In the genomic region with DNA sequence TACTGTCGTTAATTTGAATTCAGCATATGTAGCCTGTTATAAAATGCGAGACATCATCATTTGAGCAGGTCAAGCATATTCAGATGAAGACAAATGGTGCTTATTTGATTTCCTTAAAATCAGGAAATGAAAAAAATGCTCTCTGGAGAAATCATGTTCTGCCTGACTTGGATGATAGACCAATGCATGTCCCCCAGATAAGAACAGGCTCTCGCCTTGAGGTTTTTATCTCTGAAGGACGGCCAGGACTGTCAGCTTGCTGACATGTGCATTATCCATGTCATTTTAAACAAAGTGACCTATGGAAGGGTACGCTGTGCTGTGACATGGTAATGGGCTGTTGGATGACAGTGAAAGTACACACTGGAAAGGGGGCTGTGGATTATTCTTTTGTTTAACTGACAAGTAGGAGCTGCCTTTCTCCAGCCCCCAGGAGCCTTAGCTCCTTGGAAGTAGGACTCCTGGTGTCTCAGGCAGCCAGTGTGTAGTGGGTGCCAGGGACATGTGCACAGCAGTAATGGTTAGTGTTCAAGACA, we compare ENCODE assay signal across 15 cellular contexts.
DNase-seq lines count a peak whose midpoint lies in the region; ATAC-seq and TF ChIP-seq lines count a peak whose summit lies in the region.
"Had no signal": no experiment of that assay in that cellular context is flagged by ENCODE, and none has a peak within 500 bp of the region (broad histone marks: within the 10 kb centered on the region; RNA-seq: fewer than 3 reads in every experiment).

No MANE protein-coding gene starts in this region.

- 83% methylated on average over 5 of the region's 5 CpGs for WGBS in SK-N-SH (ENCODE audit: low lambda C conversion rate)
- 94% methylated on average over 5 of the region's 5 CpGs for WGBS in mammary epithelial cell (ENCODE audit: low coverage, missing lambda C conversion rate)

- CTCF ChIA-PET in SK-N-SH (lab: Yijun Ruan, JAX): interaction anchor here (1.3 kb wide), 1 partner anchor 68 kb away, joined by 3 read pairs; no protein-coding TSS in a partner anchor
- CTCF ChIA-PET in mammary epithelial cell (lab: Charles Lee; ENCODE audit: low non-redundant PET): no interaction called here

- intact Hi-C loops in mammary epithelial cell (cut with micrococcal nuclease): no loop called here

- H3K4me2 ChIP-seq in SK-N-SH (no peak overlapping the region), neural cell (ENCODE audit: low read length) (no peak overlapping the region), mammary epithelial cell (ENCODE audit: insufficient read depth, low read depth, low read length) (no peak overlapping the region)

- no peak for TF ChIP-seq CTCF in SK-N-SH (IDR thresholded peaks at IDR 0.05)
- TF ChIP-seq CTCF in neural cell (IDR thresholded peaks at IDR 0.05; ENCODE audit: poor library complexity, severe bottlenecking): no peak
- no peak for TF ChIP-seq CTCF in mammary epithelial cell (conservative IDR thresholded peaks at IDR 0.05 in 1 of 2, IDR thresholded peaks at IDR 0.05 in 1 of 2; ENCODE audit: extremely low read depth in 1 of 2, insufficient read depth in 1 of 2, low read depth in 1 of 2, low read length in 2 of 2)

- in situ Hi-C loops in mammary epithelial cell (cut with MboI; ENCODE audit: low sequenced_read_pairs in 2 of 2): no loop called here

- BruUV-seq in mammary epithelial cell (replicated peaks; lab: Mats Ljungman, UMichigan): no TSS peak

- H3K4me1 ChIP-seq in SK-N-SH (ENCODE audit: control insufficient read depth in 1 of 2, insufficient read depth in 2 of 2, low read depth in 1 of 2, low read length in 1 of 2) (peaks cover 0 to 26% of the 10 kb centered on the region in 2 experiments; a peak in 2 of 4 replicates), mammary epithelial cell (ENCODE audit: insufficient read depth, low read length) (no peaks in the 10 kb centered on the region)

- H4K20me1 ChIP-seq in SK-N-SH (ENCODE audit: insufficient read depth) (no peaks in the 10 kb centered on the region), neural cell (ENCODE audit: insufficient read depth) (no peaks in the 10 kb centered on the region), mammary epithelial cell (ENCODE audit: insufficient read depth, low read length) (no peaks in the 10 kb centered on the region)

- dilution Hi-C loops in mammary epithelial cell (cut with HindIII; ENCODE audit: low sequenced_read_pairs): no loop called here

- H3K9ac ChIP-seq in SK-N-SH (no peak overlapping the region), neural cell (ENCODE audit: low read length) (peak overlapping the region; percentile 32), mammary epithelial cell (ENCODE audit: insufficient read depth, low read length) (no peak overlapping the region)

- H3K9me3 ChIP-seq in SK-N-SH (no peaks in the 10 kb centered on the region), neural cell (ENCODE audit: low read length) (no peaks in the 10 kb centered on the region), mammary epithelial cell (replicated peaks; ENCODE audit: insufficient read depth, low read length) (no peaks in the 10 kb centered on the region)
- H3K9me3 ChIP-seq: Caco-2 had no signal

- H3K79me2 ChIP-seq in SK-N-SH (ENCODE audit: insufficient read depth) (no peaks in the 10 kb centered on the region), neural cell (replicated peaks; ENCODE audit: insufficient read depth, low read length) (no peaks in the 10 kb centered on the region), mammary epithelial cell (ENCODE audit: insufficient read depth, low read length) (no peaks in the 10 kb centered on the region)

- H3F3A ChIP-seq in SK-N-SH (replicated peaks; ENCODE audit: insufficient read depth): no peaks in the 10 kb centered on the region
- H3F3A ChIP-seq in neural cell (ENCODE audit: insufficient read depth, low read length, poor library complexity, severe bottlenecking): peaks cover 3% of the 10 kb centered on the region

- H3K4me3 ChIP-seq in SK-N-SH (ENCODE audit: low read depth in 2 of 2, low read length in 1 of 2): no peak overlapping the region
- peak overlapping the region; percentile 30 for H3K4me3 ChIP-seq in neural cell (ENCODE audit: low read length)
- H3K4me3 ChIP-seq in mammary epithelial cell (replicated peaks in 1 of 3; ENCODE audit: insufficient read depth in 1 of 3, low read depth in 2 of 3, low read length in 3 of 3): no peak overlapping the region

- no peaks in the 10 kb centered on the region for H3K27me3 ChIP-seq in SK-N-SH (ENCODE audit: insufficient read depth)
- no peaks in the 10 kb centered on the region for H3K27me3 ChIP-seq in neural cell (ENCODE audit: insufficient read depth, low read depth, low read length)
- peaks cover 3% of the 10 kb centered on the region for H3K27me3 ChIP-seq in mammary epithelial cell (ENCODE audit: insufficient read depth, low read length)

- no peak for ATAC-seq in SK-N-SH treated with all-trans-retinoic acid at 6 μM for 48 hours
- ATAC-seq in HG02759 (IDR thresholded peaks at IDR 0.05; ENCODE audit: unreplicated experiment): no peak
- ATAC-seq in HG02571 (IDR thresholded peaks at IDR 0.05; ENCODE audit: unreplicated experiment): no peak
- ATAC-seq: HCT116 had no signal

- peak overlapping the region in 1 of 2 experiments; percentile 58; a peak in 1 of 4 replicates for H3K27ac ChIP-seq in SK-N-SH (ENCODE audit: low read depth in 2 of 2, low read length in 1 of 2)
- peak overlapping the region; percentile 51 for H3K27ac ChIP-seq in neural cell (ENCODE audit: low read length)
- H3K27ac ChIP-seq in mammary epithelial cell (ENCODE audit: insufficient read depth, low read depth, low read length): no peak overlapping the region
- H3K27ac ChIP-seq: C4-2B had no signal

- POLR2A ChIA-PET in SK-N-SH (lab: Yijun Ruan, JAX): no interaction called here

- H3K36me3 ChIP-seq in SK-N-SH (replicated peaks in 1 of 2; ENCODE audit: control insufficient read depth in 1 of 2, insufficient read depth in 2 of 2, low read length in 1 of 2): no peaks in the 10 kb centered on the region
- no peaks in the 10 kb centered on the region for H3K36me3 ChIP-seq in neural cell (ENCODE audit: insufficient read depth, low read length)
- no peaks in the 10 kb centered on the region for H3K36me3 ChIP-seq in mammary epithelial cell (ENCODE audit: insufficient read depth, low read length)

- H2AFZ ChIP-seq in SK-N-SH (ENCODE audit: low read depth) (no peak overlapping the region), neural cell (ENCODE audit: low read depth, low read length) (no peak overlapping the region), mammary epithelial cell (ENCODE audit: low read depth, low read length) (no peak overlapping the region)

- no peaks in the 10 kb centered on the region for H3K9me2 ChIP-seq in SK-N-SH
- H3K9me2 ChIP-seq in neural cell (ENCODE audit: insufficient read depth, low read length): no peaks in the 10 kb centered on the region

- DNase-seq in SK-N-SH (peak; percentile 54), SK-N-DZ (ENCODE audit: low spot score) (peak; percentile 46), mammary epithelial cell (no peak)
- DNase-seq: 8988T; Caco-2; CD4-positive, alpha-beta T cell; GOT3; H7; HFFc6 had no signal

- TF ChIP-seq RAD21 in SK-N-SH (IDR thresholded peaks at IDR 0.05; ENCODE audit: low read length) (no peak), neural cell (conservative IDR thresholded peaks at IDR 0.05) (peak; percentile 15)

- peak in 1 of 2 experiments; percentile 46; a peak in 1 of 4 replicates for TF ChIP-seq EP300 in SK-N-SH (IDR thresholded peaks at IDR 0.05; ENCODE audit: borderline replicate concordance in 1 of 2, low read depth in 1 of 2, low read length in 1 of 2)
- TF ChIP-seq EP300 in neural cell (conservative IDR thresholded peaks at IDR 0.05; ENCODE audit: poor library complexity, severe bottlenecking): peak; percentile 98

TF ChIP-seq in SK-N-SH, 30 proteins besides CTCF, POLR2A, EP300 and RAD21:
- TF ChIP-seq FOXJ3 (CRISPR knock-in tag; IDR thresholded peaks at IDR 0.05) (peak; percentile 52), YY1 (IDR thresholded peaks at IDR 0.05; ENCODE audit: low read depth) (no peak), GATA2 (CRISPR knock-in tag; IDR thresholded peaks at IDR 0.05) (peak; percentile 77)

TF ChIP-seq in SK-N-SH treated with all-trans-retinoic acid at 6 μM for 48 hours, 23 proteins besides CTCF, POLR2A, EP300 and RAD21 (continues in another document):
- TF ChIP-seq ARNTL (CRISPR knock-in tag; IDR thresholded peaks at IDR 0.05; ENCODE audit: borderline replicate concordance, low read depth) (no peak), ZFP3 (CRISPR knock-in tag; IDR thresholded peaks at IDR 0.05) (no peak), TOX (CRISPR knock-in tag; IDR thresholded peaks at IDR 0.05; ENCODE audit: borderline replicate concordance) (no peak)
- TF ChIP-seq, protein P1, sequence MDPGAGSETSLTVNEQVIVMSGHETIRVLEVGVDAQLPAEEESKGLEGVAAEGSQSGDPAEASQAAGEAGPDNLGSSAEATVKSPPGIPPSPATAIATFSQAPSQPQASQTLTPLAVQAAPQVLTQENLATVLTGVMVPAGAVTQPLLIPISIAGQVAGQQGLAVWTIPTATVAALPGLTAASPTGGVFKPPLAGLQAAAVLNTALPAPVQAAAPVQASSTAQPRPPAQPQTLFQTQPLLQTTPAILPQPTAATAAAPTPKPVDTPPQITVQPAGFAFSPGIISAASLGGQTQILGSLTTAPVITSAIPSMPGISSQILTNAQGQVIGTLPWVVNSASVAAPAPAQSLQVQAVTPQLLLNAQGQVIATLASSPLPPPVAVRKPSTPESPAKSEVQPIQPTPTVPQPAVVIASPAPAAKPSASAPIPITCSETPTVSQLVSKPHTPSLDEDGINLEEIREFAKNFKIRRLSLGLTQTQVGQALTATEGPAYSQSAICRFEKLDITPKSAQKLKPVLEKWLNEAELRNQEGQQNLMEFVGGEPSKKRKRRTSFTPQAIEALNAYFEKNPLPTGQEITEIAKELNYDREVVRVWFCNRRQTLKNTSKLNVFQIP (CRISPR knock-in tag; IDR thresholded peaks at IDR 0.05; ENCODE audit: borderline replicate concordance, low read depth): no peak

TF ChIP-seq in neural cell, 6 proteins besides CTCF, POLR2A, EP300 and RAD21 (continues in another document):
- TF ChIP-seq TAF1 (IDR thresholded peaks at IDR 0.05; ENCODE audit: low read depth) (no peak), SMC3 (conservative IDR thresholded peaks at IDR 0.05; ENCODE audit: poor library complexity) (no peak), MXI1 (conservative IDR thresholded peaks at IDR 0.05; ENCODE audit: poor library complexity, severe bottlenecking) (no peak), EZH2 (IDR thresholded peaks at IDR 0.05; ENCODE audit: borderline replicate concordance, insufficient read depth, low read length, poor library complexity, severe bottlenecking) (no peak), POLR2AphosphoS5 (IDR thresholded peaks at IDR 0.05) (peak; percentile 98)
